ENCODE assay signal across 21 cellular contexts in genomic region chr3:173660645-173661299, GRCh38.
DNase-seq lines count a peak whose midpoint lies in the region; FAIRE-seq and TF ChIP-seq lines count a peak whose summit lies in the region.
"Had no signal": no experiment of that assay in that cellular context is flagged by ENCODE, and none has a peak within 500 bp of the region (broad histone marks: within the 10 kb centered on the region; RNA-seq: fewer than 3 reads in every experiment).

No MANE protein-coding gene starts in this region.

- peak; percentile 10 for DNase-seq in DMS53 (lab: John Stamatoyannopoulos, UW)
- no peak for DNase-seq in DMS53 treated with DMSO at 0.1 percent for 48 hours (lab: John Stamatoyannopoulos, UW; ENCODE audit: unreplicated experiment)
- peak; percentile 57 for DNase-seq in NCI-H1092 treated with DMSO at 0.1 percent for 48 hours (lab: John Stamatoyannopoulos, UW)
- DNase-seq in astrocyte of the spinal cord (ENCODE audit: low read depth, low spot score), result peak; percentile 48
- no peak for DNase-seq in osteoblast (ENCODE audit: insufficient read length, low spot score, missing footprints)
- DNase-seq in effector CD4-positive, alpha-beta T cell, result no peak
- DNase-seq in CD4-positive, alpha-beta memory T cell, result no peak
- DNase-seq in RCC 7860 (ENCODE audit: low spot score), result no peak
- DNase-seq: 8988T; activated CD8-positive, alpha-beta memory T cell treated with anti-CD3 and anti-CD28 coated beads for 24 hours; amniotic stem cell; CD8-positive, alpha-beta memory T cell; dermis blood vessel endothelial cell; MV-4-11; naive thymus-derived CD4-positive, alpha-beta T cell; Peyer's patch; stimulated activated CD4-positive, alpha-beta T cell treated with anti-CD3 and anti-CD28 coated beads, Interleukin-15, amount 100 ng/mL, for 24 hours had no signal

- POLR2A ChIA-PET in CD4-positive, alpha-beta memory T cell (lab: Charles Lee; ENCODE audit: partially characterized antibody), result no interaction called here

- H2AFZ ChIP-seq in osteoblast (ENCODE audit: low read length), result no peak overlapping the region

- no peaks in the 10 kb centered on the region for H3K27me3 Mint-ChIP-seq in CD4-positive, alpha-beta memory T cell
- H3K27me3 Mint-ChIP-seq: activated T-helper 17 cell treated with anti-CD3 and anti-CD28 coated beads, Interleukin-2, amount 50 U/mL, for 72 hours; CD8-positive, alpha-beta memory T cell; naive thymus-derived CD4-positive, alpha-beta T cell had no signal

- peaks cover 0 to 3% (median 0%) of the 10 kb centered on the region in 8 donors for H3K9me3 Mint-ChIP-seq in CD4-positive, alpha-beta memory T cell
- H3K9me3 Mint-ChIP-seq: activated T-helper 17 cell treated with anti-CD3 and anti-CD28 coated beads, Interleukin-2, amount 50 U/mL, for 72 hours had no signal

- no peak for TF ChIP-seq CTCF in astrocyte of the spinal cord (IDR thresholded peaks at IDR 0.05; ENCODE audit: low read depth, low read length)
- no peak for TF ChIP-seq CTCF in osteoblast (IDR thresholded peaks at IDR 0.05; ENCODE audit: extremely low read depth, low read depth, low read length)

- peak overlapping the region; percentile 28 for H3K4me2 ChIP-seq in osteoblast (ENCODE audit: insufficient read depth, low read length)

- no peaks in the 10 kb centered on the region for H3K27me3 ChIP-seq in osteoblast (ENCODE audit: insufficient read depth, low read length)
- no peaks in the 10 kb centered on the region for H3K27me3 ChIP-seq in CD4-positive, alpha-beta memory T cell (ENCODE audit: insufficient read depth, low read length)
- H3K27me3 ChIP-seq: esophagus muscularis mucosa, Peyer's patch had no signal

- CTCF ChIA-PET in CD4-positive, alpha-beta memory T cell (lab: Charles Lee; ENCODE audit: partially characterized antibody), result no interaction called here

- intact Hi-C loops in CD4-positive, alpha-beta memory T cell (cut with micrococcal nuclease), result no loop called here

- H3K4me3 ChIP-seq in astrocyte of the spinal cord (ENCODE audit: low read depth, low read length) (no peak overlapping the region), osteoblast (ENCODE audit: insufficient read depth, low read length) (no peak overlapping the region)
- H3K4me3 ChIP-seq in CD4-positive, alpha-beta memory T cell (ENCODE audit: low read length in 2 of 2), result no peak overlapping the region
- H3K4me3 ChIP-seq: esophagus muscularis mucosa, Peyer's patch, prostate gland had no signal

- H3K36me3 ChIP-seq in osteoblast (ENCODE audit: insufficient read depth, low read length), result no peaks in the 10 kb centered on the region
- H3K36me3 ChIP-seq in CD4-positive, alpha-beta memory T cell (ENCODE audit: insufficient read depth, low read length), result no peaks in the 10 kb centered on the region
- H3K36me3 ChIP-seq: esophagus muscularis mucosa, Peyer's patch, prostate gland had no signal

- H3K36me3 Mint-ChIP-seq in CD4-positive, alpha-beta memory T cell, result no peaks in the 10 kb centered on the region
- H3K36me3 Mint-ChIP-seq: CD8-positive, alpha-beta memory T cell; naive thymus-derived CD4-positive, alpha-beta T cell had no signal

- no peaks in the 10 kb centered on the region for H3K9me3 ChIP-seq in osteoblast (ENCODE audit: low read depth, low read length)
- H3K9me3 ChIP-seq in CD4-positive, alpha-beta memory T cell (ENCODE audit: control insufficient read depth in 1 of 2, low read length in 2 of 2), result no peaks in the 10 kb centered on the region
- H3K9me3 ChIP-seq: esophagus muscularis mucosa, Peyer's patch, prostate gland had no signal

- in situ Hi-C loops in astrocyte of the spinal cord (cut with HindIII; ENCODE audit: low sequenced_read_pairs), result no loop called here

- no peaks in the 10 kb centered on the region for H3K79me2 ChIP-seq in osteoblast (ENCODE audit: insufficient read depth, low read length)

- FAIRE-seq in RCC 7860 (lab: Jason Lieb, UNC), result no peak
- FAIRE-seq: GM19239 had no signal

- H3K27ac ChIP-seq in osteoblast (ENCODE audit: low read depth, low read length), result no peak overlapping the region
- no peak overlapping the region for H3K27ac ChIP-seq in CD4-positive, alpha-beta memory T cell (ENCODE audit: low read depth, low read length)
- H3K27ac ChIP-seq: esophagus muscularis mucosa, Peyer's patch, prostate gland had no signal

- H3K4me1 Mint-ChIP-seq in CD4-positive, alpha-beta memory T cell, result no peaks in the 10 kb centered on the region
- H3K4me1 Mint-ChIP-seq: activated T-helper 17 cell treated with anti-CD3 and anti-CD28 coated beads, Interleukin-2, amount 50 U/mL, for 72 hours; CD8-positive, alpha-beta memory T cell; naive thymus-derived CD4-positive, alpha-beta T cell had no signal

- no peak overlapping the region for H3K4me3 Mint-ChIP-seq in CD4-positive, alpha-beta memory T cell
- H3K4me3 Mint-ChIP-seq: activated T-helper 17 cell treated with anti-CD3 and anti-CD28 coated beads, Interleukin-2, amount 50 U/mL, for 72 hours; CD8-positive, alpha-beta memory T cell; naive thymus-derived CD4-positive, alpha-beta T cell had no signal

- peaks cover 7% of the 10 kb centered on the region for H3K4me1 ChIP-seq in osteoblast (ENCODE audit: insufficient read depth, low read length)
- no peaks in the 10 kb centered on the region for H3K4me1 ChIP-seq in CD4-positive, alpha-beta memory T cell (ENCODE audit: insufficient read depth, low read length)
- H3K4me1 ChIP-seq: Peyer's patch, prostate gland had no signal

- H4K20me1 ChIP-seq in osteoblast (ENCODE audit: insufficient read depth, low read length), result no peaks in the 10 kb centered on the region

- no peak overlapping the region for H3K27ac Mint-ChIP-seq in CD4-positive, alpha-beta memory T cell
- H3K27ac Mint-ChIP-seq: activated T-helper 17 cell treated with anti-CD3 and anti-CD28 coated beads, Interleukin-2, amount 50 U/mL, for 72 hours; CD8-positive, alpha-beta memory T cell; naive thymus-derived CD4-positive, alpha-beta T cell had no signal

Comparison
In these comparisons a context has a peak if more than half of its experiments do, and no peak if none do; other contexts are left out.
1. DNase-seq: peak in DMS53 (single experiment), NCI-H1092 treated with DMSO at 0.1 percent for 48 hours (single experiment) and astrocyte of the spinal cord (single experiment); none in DMS53 treated with DMSO at 0.1 percent for 48 hours (single experiment), osteoblast (single experiment), effector CD4-positive, alpha-beta T cell (single experiment), CD4-positive, alpha-beta memory T cell (0 of 5) and RCC 7860 (single experiment).